Comparison of ENCODE assay signal across 8 cellular contexts in the genomic region with DNA sequence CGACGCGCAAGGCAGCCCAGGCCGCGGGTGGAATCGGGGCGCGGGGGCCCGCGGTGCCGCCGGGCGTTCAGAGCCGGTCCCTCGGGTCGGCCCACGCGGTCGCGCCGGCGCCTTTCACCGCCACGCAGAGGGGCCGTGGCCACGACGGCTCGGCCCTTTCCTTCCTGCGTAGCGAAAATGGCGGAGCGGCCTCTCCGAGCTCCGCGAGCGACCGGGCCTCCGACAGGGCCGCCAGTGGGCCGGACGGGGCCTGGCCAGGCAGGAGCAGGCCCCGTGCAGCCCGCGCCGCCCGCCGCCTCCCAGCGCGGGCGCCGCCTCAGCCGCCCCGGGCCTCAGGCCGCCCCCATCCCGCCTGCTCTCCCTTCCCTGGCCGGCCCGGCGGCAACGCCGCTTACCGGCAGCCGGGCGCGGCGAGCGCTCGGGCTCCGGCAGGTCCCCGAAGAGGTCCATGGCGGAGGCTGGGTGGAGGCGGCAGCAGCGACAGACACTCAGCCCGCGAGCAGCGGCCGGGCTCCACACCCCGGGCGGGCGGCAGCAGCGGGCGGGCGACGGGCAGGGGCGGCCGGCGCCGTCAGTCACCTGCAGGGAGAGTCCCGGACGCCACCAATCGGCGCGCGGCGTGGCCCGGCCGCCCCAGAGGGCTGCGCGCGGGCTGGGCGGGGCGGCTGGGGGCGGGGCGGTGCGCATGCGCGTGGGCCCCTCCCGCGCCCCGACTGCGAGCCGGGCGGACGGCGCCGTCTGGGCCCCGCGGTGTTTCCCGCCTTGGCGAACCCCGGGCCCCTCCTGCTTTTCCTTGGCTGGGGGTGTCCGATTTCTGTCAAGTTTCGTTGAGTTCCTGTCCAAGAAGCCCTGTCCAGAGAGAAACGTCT. TPM values are rescaled to one million over a fixed set of nuclear protein-coding genes. Genes with fewer than 3 reads are reported as not detected.
A peak's percentile ranks its signal among the peaks of the same experiment; 100 is the strongest.
DNase-seq lines count a peak whose midpoint lies in the region; ATAC-seq, FAIRE-seq and TF ChIP-seq lines count a peak whose summit lies in the region.

A gene with protein sequence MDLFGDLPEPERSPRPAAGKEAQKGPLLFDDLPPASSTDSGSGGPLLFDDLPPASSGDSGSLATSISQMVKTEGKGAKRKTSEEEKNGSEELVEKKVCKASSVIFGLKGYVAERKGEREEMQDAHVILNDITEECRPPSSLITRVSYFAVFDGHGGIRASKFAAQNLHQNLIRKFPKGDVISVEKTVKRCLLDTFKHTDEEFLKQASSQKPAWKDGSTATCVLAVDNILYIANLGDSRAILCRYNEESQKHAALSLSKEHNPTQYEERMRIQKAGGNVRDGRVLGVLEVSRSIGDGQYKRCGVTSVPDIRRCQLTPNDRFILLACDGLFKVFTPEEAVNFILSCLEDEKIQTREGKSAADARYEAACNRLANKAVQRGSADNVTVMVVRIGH (minus strand): TSS at position 592 of the 869 bp plus-strand sequence. CDS start 142 bp downstream, at position 450.

- peaks cover 19 to 55% (median 45%) of the 10 kb centered on the region in 6 donors for H3K4me1 ChIP-seq in spleen

- peaks cover 6% of the 10 kb centered on the region for H3K27me3 ChIP-seq in AG04450 (ENCODE audit: control insufficient read depth, insufficient read depth, low read length)
- H3K27me3 ChIP-seq in bronchial epithelial cell (ENCODE audit: control insufficient read depth, insufficient read depth, low read length), result no peaks in the 10 kb centered on the region
- H3K27me3 ChIP-seq in spleen (replicated peaks in 1 of 7), result no peaks in the 10 kb centered on the region

- ATAC-seq in GM18873 (IDR thresholded peaks at IDR 0.05; ENCODE audit: low FRiP score, unreplicated experiment), result peak; percentile 81
- peak; percentile 90 for ATAC-seq in HG03108 (IDR thresholded peaks at IDR 0.05; ENCODE audit: unreplicated experiment)
- peak; percentile 97 for ATAC-seq in WTC11

- 0 to 1% (median 1%) methylated on average over 19 to 123 of the region's 123 CpGs for WGBS in spleen, 5 donors

- H3K36me3 ChIP-seq in bronchial epithelial cell (ENCODE audit: control insufficient read depth, insufficient read depth, low read length) (no peaks in the 10 kb centered on the region), spleen (no peaks in the 10 kb centered on the region)

- H3K27me3 Mint-ChIP-seq in WTC11 (ENCODE audit: low read depth) (peaks cover 15% of the 10 kb centered on the region), immature natural killer cell (ENCODE audit: low read depth in 3 of 3) (peaks cover 2 to 24% (median 18%) of the 10 kb centered on the region in 3 donors)

- H3K27ac Mint-ChIP-seq in WTC11 (no peak within 1 kb of the TSS), immature natural killer cell (peak within 1 kb of the TSS; percentile 91 to 95 (median 93))

- no peak for FAIRE-seq in bronchial epithelial cell (lab: Jason Lieb, UNC)

- H3K27ac ChIP-seq in AG04450 (ENCODE audit: low read depth, low read length) (peak within 1 kb of the TSS; percentile 22), spleen (peak within 1 kb of the TSS; percentile 80 to 97 (median 94))

- peaks cover 10% of the 10 kb centered on the region for H3K9me3 Mint-ChIP-seq in WTC11
- H3K9me3 Mint-ChIP-seq in immature natural killer cell, result no peaks in the 10 kb centered on the region

- CTCF ChIA-PET in AG04450 (lab: Charles Lee) (no interaction called here), WTC11 (lab: Charles Lee) (no interaction called here)

- H3K36me3 Mint-ChIP-seq in WTC11 (peaks cover 9% of the 10 kb centered on the region), immature natural killer cell (no peaks in the 10 kb centered on the region)

- H3K4me3 ChIP-seq in AG04450 (ENCODE audit: low read depth, low read length), result peak within 1 kb of the TSS; percentile 78
- peak within 1 kb of the TSS; percentile 62 for H3K4me3 ChIP-seq in bronchial epithelial cell (ENCODE audit: low read depth, low read length)
- peak within 1 kb of the TSS; percentile 62 to 90 (median 72) for H3K4me3 ChIP-seq in spleen

- POLR2A ChIA-PET in AG04450 (lab: Yijun Ruan, JAX) (interaction anchor here (2.5 to 3.1 kb wide), 2 partner anchors 34 to 142 kb away, joined by 6 to 14 read pairs; a partner anchor contains a TSS), WTC11 (lab: Charles Lee) (no interaction called here)

- intact Hi-C loops in spleen (cut with DNase I; ENCODE audit: low total_unique reads), result no loop called here

- peak in 2 of 3 donors; percentile 20 to 44 for TF ChIP-seq POLR2A in spleen (IDR thresholded peaks at IDR 0.05)

- peak within 1 kb of the TSS; percentile 82 for H3K4me3 Mint-ChIP-seq in WTC11
- H3K4me3 Mint-ChIP-seq in immature natural killer cell, result peak within 1 kb of the TSS; percentile 86 to 91 (median 90)

- TF ChIP-seq CTCF in AG04450 (IDR thresholded peaks at IDR 0.05; ENCODE audit: low read depth, low read length) (no peak), WTC11 (IDR thresholded peaks at IDR 0.05) (no peak), bronchial epithelial cell (IDR thresholded peaks at IDR 0.05; ENCODE audit: insufficient read depth, low read length, severe bottlenecking) (no peak), spleen (IDR thresholded peaks at IDR 0.05 in 8 of 11, conservative IDR thresholded peaks at IDR 0.05 in 3 of 11) (peak in 1 of 11 experiments; percentile 5)

- DNase-seq in AG04450 (ENCODE audit: low read depth, low spot score) (no peak), NCI-H2227 (lab: John Stamatoyannopoulos, UW; ENCODE audit: unreplicated experiment) (peak; percentile 92), WTC11 (ENCODE audit: low spot score) (peak; percentile 82), bronchial epithelial cell (ENCODE audit: low read depth) (peak; percentile 48), immature natural killer cell (peak; percentile 91 to 93 (median 92)), spleen (peak; percentile 98)

- H3K9me3 ChIP-seq in AG04450 (ENCODE audit: control insufficient read depth, insufficient read depth, low read length) (no peaks in the 10 kb centered on the region), spleen (no peaks in the 10 kb centered on the region)

- H3K4me1 Mint-ChIP-seq in WTC11 (peaks cover 16% of the 10 kb centered on the region), immature natural killer cell (peaks cover 55 to 57% of the 10 kb centered on the region in 2 donors)

TF ChIP-seq in WTC11, 78 proteins besides CTCF, POLR2A, EP300 and RAD21 (continues in another document):
- TF ChIP-seq SP1 (CRISPR knock-in tag; conservative IDR thresholded peaks at IDR 0.05), result peak; percentile 79
- 0 out of 2 replicates have a peak, but pooled peaks have one; percentile 25 for TF ChIP-seq NFE2L1 (CRISPR knock-in tag; IDR thresholded peaks at IDR 0.05)
- TF ChIP-seq ESRRA (CRISPR knock-in tag; IDR thresholded peaks at IDR 0.05; ENCODE audit: borderline replicate concordance), result peak; percentile 11; the same call in 1 of the 2 replicates
- TF ChIP-seq, protein P1, sequence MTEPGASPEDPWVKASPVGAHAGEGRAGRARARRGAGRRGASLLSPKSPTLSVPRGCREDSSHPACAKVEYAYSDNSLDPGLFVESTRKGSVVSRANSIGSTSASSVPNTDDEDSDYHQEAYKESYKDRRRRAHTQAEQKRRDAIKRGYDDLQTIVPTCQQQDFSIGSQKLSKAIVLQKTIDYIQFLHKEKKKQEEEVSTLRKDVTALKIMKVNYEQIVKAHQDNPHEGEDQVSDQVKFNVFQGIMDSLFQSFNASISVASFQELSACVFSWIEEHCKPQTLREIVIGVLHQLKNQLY (CRISPR knock-in tag; IDR thresholded peaks at IDR 0.05), result no peak
- 0 out of 2 replicates have a peak, but pooled peaks have one; percentile 20 for TF ChIP-seq TEAD1 (CRISPR knock-in tag; IDR thresholded peaks at IDR 0.05)
- TF ChIP-seq, protein P2, sequence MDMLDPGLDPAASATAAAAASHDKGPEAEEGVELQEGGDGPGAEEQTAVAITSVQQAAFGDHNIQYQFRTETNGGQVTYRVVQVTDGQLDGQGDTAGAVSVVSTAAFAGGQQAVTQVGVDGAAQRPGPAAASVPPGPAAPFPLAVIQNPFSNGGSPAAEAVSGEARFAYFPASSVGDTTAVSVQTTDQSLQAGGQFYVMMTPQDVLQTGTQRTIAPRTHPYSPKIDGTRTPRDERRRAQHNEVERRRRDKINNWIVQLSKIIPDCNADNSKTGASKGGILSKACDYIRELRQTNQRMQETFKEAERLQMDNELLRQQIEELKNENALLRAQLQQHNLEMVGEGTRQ (CRISPR knock-in tag; IDR thresholded peaks at IDR 0.05), result peak; percentile 47; the same call in 1 of the 2 replicates
- peak; percentile 19; the same call in 1 of the 2 replicates for TF ChIP-seq FOXK1 (CRISPR knock-in tag; IDR thresholded peaks at IDR 0.05)
- TF ChIP-seq, protein P3, sequence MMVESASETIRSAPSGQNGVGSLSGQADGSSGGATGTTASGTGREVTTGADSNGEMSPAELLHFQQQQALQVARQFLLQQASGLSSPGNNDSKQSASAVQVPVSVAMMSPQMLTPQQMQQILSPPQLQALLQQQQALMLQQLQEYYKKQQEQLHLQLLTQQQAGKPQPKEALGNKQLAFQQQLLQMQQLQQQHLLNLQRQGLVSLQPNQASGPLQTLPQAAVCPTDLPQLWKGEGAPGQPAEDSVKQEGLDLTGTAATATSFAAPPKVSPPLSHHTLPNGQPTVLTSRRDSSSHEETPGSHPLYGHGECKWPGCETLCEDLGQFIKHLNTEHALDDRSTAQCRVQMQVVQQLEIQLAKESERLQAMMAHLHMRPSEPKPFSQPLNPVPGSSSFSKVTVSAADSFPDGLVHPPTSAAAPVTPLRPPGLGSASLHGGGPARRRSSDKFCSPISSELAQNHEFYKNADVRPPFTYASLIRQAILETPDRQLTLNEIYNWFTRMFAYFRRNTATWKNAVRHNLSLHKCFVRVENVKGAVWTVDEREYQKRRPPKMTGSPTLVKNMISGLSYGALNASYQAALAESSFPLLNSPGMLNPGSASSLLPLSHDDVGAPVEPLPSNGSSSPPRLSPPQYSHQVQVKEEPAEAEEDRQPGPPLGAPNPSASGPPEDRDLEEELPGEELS (CRISPR knock-in tag; IDR thresholded peaks at IDR 0.05), result peak; percentile 25; the same call in 1 of the 2 replicates
- TF ChIP-seq TCF7 (CRISPR knock-in tag; IDR thresholded peaks at IDR 0.05; ENCODE audit: low read depth), result no peak
- TF ChIP-seq NFYB (CRISPR knock-in tag; conservative IDR thresholded peaks at IDR 0.05; ENCODE audit: low read depth), result peak; percentile 50; the same call in 1 of the 2 replicates
- TF ChIP-seq, protein P4, sequence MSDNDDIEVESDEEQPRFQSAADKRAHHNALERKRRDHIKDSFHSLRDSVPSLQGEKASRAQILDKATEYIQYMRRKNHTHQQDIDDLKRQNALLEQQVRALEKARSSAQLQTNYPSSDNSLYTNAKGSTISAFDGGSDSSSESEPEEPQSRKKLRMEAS (CRISPR knock-in tag; IDR thresholded peaks at IDR 0.05), result peak; percentile 59; the same call in 1 of the 2 replicates
- peak; percentile 53; the same call in 1 of the 2 replicates for TF ChIP-seq MYBL2 (CRISPR knock-in tag; IDR thresholded peaks at IDR 0.05)

RNA-seq across cellular contexts. Expression of the gene that starts here (rescaled TPM):
- 29.4 and 34.9 TPM in 2 replicates for polyA plus RNA-seq in AG04450 (2011; rRNA removed)
- 21.9 and 23.3 TPM in 2 replicates for polyA minus RNA-seq in AG04450 (2011; rRNA and poly(A)+ RNA removed)
- 26.4 to 32.7 TPM (median 26.7 TPM) in 3 replicates for total RNA-seq in WTC11 (2021)
- 25.0 and 31.4 TPM in 2 replicates for total RNA-seq in bronchial epithelial cell
- 10 to 100 TPM; 59.2 to 82.8 (median 59.3) TPM for polyA plus RNA-seq in immature natural killer cell
- total RNA-seq in spleen, result 10 to 100 TPM; 39.7 to 61.2 (median 47.1) TPM
- polyA plus RNA-seq in spleen, result 10 to 100 TPM; 46.8 to 64.5 (median 58.5) TPM
